In the genomic region with DNA sequence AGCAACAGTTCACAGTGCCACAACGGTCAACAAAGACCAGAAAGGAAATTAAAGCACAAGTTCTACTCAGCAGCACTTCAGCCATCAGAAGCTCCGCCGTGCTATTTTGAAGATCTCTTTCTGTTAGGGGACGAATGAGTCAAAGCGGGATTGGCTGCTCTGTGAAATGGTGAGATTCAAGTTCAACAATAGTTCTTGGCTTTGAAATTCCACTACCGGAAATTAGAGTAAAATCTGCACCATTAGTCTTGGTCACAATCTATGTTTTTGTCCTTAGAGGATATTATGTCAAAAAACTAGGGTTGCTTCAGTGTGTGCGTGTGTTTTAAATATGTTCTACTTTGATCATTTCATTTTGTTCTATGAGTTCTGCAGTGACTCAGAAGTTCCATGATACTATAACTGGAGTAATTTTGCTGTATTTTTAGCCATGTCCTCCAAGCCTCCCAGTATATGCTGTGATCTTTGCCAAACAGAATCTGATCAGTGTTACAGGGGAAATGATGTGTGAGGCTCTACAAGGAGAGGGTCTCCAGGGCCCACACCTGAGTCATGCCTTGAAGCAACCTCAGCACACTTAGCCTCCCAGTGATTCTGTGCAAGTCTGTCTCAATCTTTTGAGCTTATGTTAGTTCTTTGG, we compare ENCODE assay signal across 13 cellular contexts. TPM values are rescaled to one million over a fixed set of nuclear protein-coding genes. Genes with fewer than 3 reads are reported as not detected.
DNase-seq lines count a peak whose midpoint lies in the region; ATAC-seq and TF ChIP-seq lines count a peak whose summit lies in the region.
"Had no signal": no experiment of that assay in that cellular context is flagged by ENCODE, and none has a peak within 500 bp of the region (broad histone marks: within the 10 kb centered on the region; RNA-seq: fewer than 3 reads in every experiment).

No MANE protein-coding gene starts in this region.

- H3K27ac ChIP-seq in GM23248: no peak overlapping the region
- peak overlapping the region in 2 of 4 donors; percentile 29 to 36 for H3K27ac ChIP-seq in body of pancreas
- no peak overlapping the region for H3K27ac ChIP-seq in psoas muscle
- H3K27ac ChIP-seq: hepatocyte had no signal

- no peak overlapping the region for H3K9ac ChIP-seq in GM23248

- no peaks in the 10 kb centered on the region for H3K36me3 Mint-ChIP-seq in glutamatergic neuron (ENCODE audit: unreplicated experiment)

- 27 to 28% methylated on average over 7 of the region's 7 CpGs for WGBS in GM23248 (ENCODE audit: low coverage in 1 of 2, low lambda C conversion rate in 2 of 2, missing lambda C conversion rate in 2 of 2), 2 experiments
- 74 to 86% methylated on average over 7 of the region's 7 CpGs for WGBS in body of pancreas, 2 donors
- WGBS in psoas muscle, 3 donors: 62 to 74% (median 71%) methylated on average over 7 of the region's 7 CpGs

- H3K36me3 ChIP-seq in GM23248 (ENCODE audit: low read depth) (no peaks in the 10 kb centered on the region), body of pancreas (replicated peaks in 1 of 2; ENCODE audit: insufficient read depth in 1 of 2, low read depth in 2 of 2) (no peaks in the 10 kb centered on the region), psoas muscle (ENCODE audit: insufficient read depth in 1 of 2, low read depth in 1 of 2) (no peaks in the 10 kb centered on the region)
- H3K36me3 ChIP-seq: transverse colon had no signal

- H4K20me1 ChIP-seq in GM23248 (ENCODE audit: insufficient read depth): no peaks in the 10 kb centered on the region

- DNase-seq in GM12865 (ENCODE audit: low read depth): peak; percentile 86
- DNase-seq in GM23248: peak; percentile 63
- no peak for DNase-seq in body of pancreas
- no peak for DNase-seq in psoas muscle
- DNase-seq in GF-D8 (lab: John Stamatoyannopoulos, UW): no peak
- no peak for DNase-seq in glutamatergic neuron
- DNase-seq: NCI-H524, transverse colon had no signal

- in situ Hi-C loops in GM23248 (cut with MboI): no loop called here

- H3K4me1 ChIP-seq in GM23248 (ENCODE audit: insufficient read depth): no peaks in the 10 kb centered on the region
- no peaks in the 10 kb centered on the region for H3K4me1 ChIP-seq in body of pancreas
- no peaks in the 10 kb centered on the region for H3K4me1 ChIP-seq in psoas muscle
- H3K4me1 ChIP-seq: transverse colon had no signal

- H3K27me3 ChIP-seq in GM23248 (replicated peaks; ENCODE audit: insufficient read depth) (no peaks in the 10 kb centered on the region), body of pancreas (no peaks in the 10 kb centered on the region), psoas muscle (ENCODE audit: insufficient read depth in 3 of 3, low read length in 2 of 3) (no peaks in the 10 kb centered on the region)
- H3K27me3 ChIP-seq: hepatocyte, transverse colon had no signal

- H3K9me3 Mint-ChIP-seq in glutamatergic neuron (ENCODE audit: unreplicated experiment): no peaks in the 10 kb centered on the region

- H3K79me2 ChIP-seq in GM23248 (ENCODE audit: insufficient read depth): no peaks in the 10 kb centered on the region
- H3K79me2 ChIP-seq: hepatocyte had no signal

- H3K4me2 ChIP-seq in GM23248 (ENCODE audit: unreplicated experiment): peak overlapping the region; percentile 43
- H3K4me2 ChIP-seq: hepatocyte had no signal

- no peak overlapping the region for H3K4me3 Mint-ChIP-seq in glutamatergic neuron (ENCODE audit: unreplicated experiment)
- H3K4me3 Mint-ChIP-seq: nephron had no signal

- H3K4me1 Mint-ChIP-seq in glutamatergic neuron (ENCODE audit: low read depth, unreplicated experiment): no peaks in the 10 kb centered on the region
- H3K4me1 Mint-ChIP-seq: nephron had no signal

- H3K27ac Mint-ChIP-seq in glutamatergic neuron (ENCODE audit: unreplicated experiment): no peak overlapping the region
- H3K27ac Mint-ChIP-seq: nephron had no signal

- ATAC-seq in body of pancreas: peak; percentile 18
- ATAC-seq in psoas muscle: no peak
- no peak for ATAC-seq in GM21423 (IDR thresholded peaks at IDR 0.05; ENCODE audit: unreplicated experiment)
- ATAC-seq in GM21515 (IDR thresholded peaks at IDR 0.05; ENCODE audit: unreplicated experiment): no peak

- TF ChIP-seq CTCF in GM12865 (IDR thresholded peaks at IDR 0.05; ENCODE audit: insufficient read depth, low read depth, low read length, missing control alignments): no peak
- TF ChIP-seq CTCF in body of pancreas (IDR thresholded peaks at IDR 0.05): no peak
- TF ChIP-seq CTCF in psoas muscle (IDR thresholded peaks at IDR 0.05): no peak
- TF ChIP-seq CTCF in glutamatergic neuron (IDR thresholded peaks at IDR 0.05; ENCODE audit: partially characterized antibody, unreplicated experiment): no peak

- H2AFZ ChIP-seq in GM23248: peak overlapping the region; percentile 49
- H2AFZ ChIP-seq: hepatocyte had no signal

- H3K27me3 Mint-ChIP-seq in glutamatergic neuron (ENCODE audit: unreplicated experiment): peaks cover 2% of the 10 kb centered on the region

- intact Hi-C loops in body of pancreas (cut with DNase I): no loop called here
- intact Hi-C loops in psoas muscle (cut with DNase I): no loop called here

- TF ChIP-seq POLR2A in body of pancreas (IDR thresholded peaks at IDR 0.05): no peak

- no peaks in the 10 kb centered on the region for H3K9me2 ChIP-seq in GM23248 (ENCODE audit: insufficient read depth)

- H3K4me3 ChIP-seq in GM12865 (ENCODE audit: low read depth, low read length): peak overlapping the region; percentile 49
- no peak overlapping the region for H3K4me3 ChIP-seq in GM23248
- H3K4me3 ChIP-seq in body of pancreas: no peak overlapping the region
- H3K4me3 ChIP-seq in psoas muscle: peak overlapping the region; percentile 26
- H3K4me3 ChIP-seq: hepatocyte, transverse colon had no signal

- H3K9me3 ChIP-seq in GM23248 (ENCODE audit: low read depth) (no peaks in the 10 kb centered on the region), body of pancreas (no peaks in the 10 kb centered on the region), psoas muscle (no peaks in the 10 kb centered on the region)
- H3K9me3 ChIP-seq: transverse colon had no signal

- no peaks in the 10 kb centered on the region for H3F3A ChIP-seq in GM23248 (ENCODE audit: insufficient read depth)

RNA-seq across cellular contexts. Expression of gene GPHB5, which starts 22.6 kb away (rescaled TPM):
- total RNA-seq in GM23248 (2014; rRNA removed; shearing (Covaris generic)): not detected in 2 replicates
- polyA plus RNA-seq in GM23248 (2016; fragmentation: Nextera tagmentation; extraction: Ambion mirVana): not detected in 2 replicates
- not detected for total RNA-seq in body of pancreas
- total RNA-seq in psoas muscle: not detected
- not detected for polyA plus RNA-seq in psoas muscle
- total RNA-seq in glutamatergic neuron (ENCODE audit: unreplicated experiment): not detected
- total RNA-seq: cerebellum, hepatocyte, transverse colon had no signal
- polyA plus RNA-seq: hepatocyte had no signal

Comparison
In these comparisons a context has a peak if more than half of its experiments do, and no peak if none do; other contexts are left out.
1. DNase-seq: peak in GM12865 (single experiment) and GM23248 (single experiment); none in body of pancreas (0 of 4), psoas muscle (0 of 2), GF-D8 (single experiment) and glutamatergic neuron (single experiment).
2. H3K4me3 ChIP-seq: peak in GM12865 (single experiment) and psoas muscle (single experiment); none in GM23248 (single experiment) and body of pancreas (0 of 2).